8 cellular contexts compared by ENCODE assay signal in genomic region chr3:114454592-114455251, GRCh38.
DNase-seq lines count a peak whose midpoint lies in the region; ATAC-seq and TF ChIP-seq lines count a peak whose summit lies in the region.

No MANE protein-coding gene starts in this region.

- peaks cover 20% of the 10 kb centered on the region; the same call in 1 of the 2 replicates for H3K79me2 ChIP-seq in GM23248 (ENCODE audit: insufficient read depth)
- H3K79me2 ChIP-seq in parathyroid adenoma = no peaks in the 10 kb centered on the region

- peak overlapping the region; percentile 78 for H2AFZ ChIP-seq in GM23248
- H2AFZ ChIP-seq in parathyroid adenoma = peak overlapping the region; percentile 61

- H3K27me3 ChIP-seq in GM23248 (replicated peaks; ENCODE audit: insufficient read depth) = no peaks in the 10 kb centered on the region
- H3K27me3 ChIP-seq in parathyroid adenoma (ENCODE audit: control insufficient read depth, insufficient read depth, low read length) = no peaks in the 10 kb centered on the region

- H3K4me3 ChIP-seq in GM23248 = peak overlapping the region; percentile 76
- peak overlapping the region; percentile 43 for H3K4me3 ChIP-seq in fibroblast of pulmonary artery (replicated peaks; ENCODE audit: low read depth, low read length)
- H3K4me3 ChIP-seq in parathyroid adenoma (ENCODE audit: low read depth, low read length) = peak overlapping the region; percentile 48

- H4K20me1 ChIP-seq in GM23248 (ENCODE audit: insufficient read depth) = no peaks in the 10 kb centered on the region; the same call in 1 of the 2 replicates

- in situ Hi-C loops in GM23248 (cut with MboI) = no loop called here

- H3K4me1 ChIP-seq in GM23248 (ENCODE audit: insufficient read depth) = peaks cover 19% of the 10 kb centered on the region; the same call in 1 of the 2 replicates
- H3K4me1 ChIP-seq in parathyroid adenoma = peaks cover 11% of the 10 kb centered on the region

- ATAC-seq in HG02798 (IDR thresholded peaks at IDR 0.05; ENCODE audit: poor library complexity, unreplicated experiment) (no peak), HG03025 (IDR thresholded peaks at IDR 0.05; ENCODE audit: low FRiP score, unreplicated experiment) (no peak), GM21526 (IDR thresholded peaks at IDR 0.05; ENCODE audit: low FRiP score, unreplicated experiment) (no peak)

- H3K36me3 ChIP-seq in GM23248 (ENCODE audit: low read depth) (no peaks in the 10 kb centered on the region), parathyroid adenoma (ENCODE audit: control insufficient read depth, insufficient read depth, low read length) (no peaks in the 10 kb centered on the region)

- no peaks in the 10 kb centered on the region for H3F3A ChIP-seq in GM23248 (ENCODE audit: insufficient read depth)

- 4 to 7% methylated on average over 9 to 11 of the region's 11 CpGs for WGBS in GM23248 (ENCODE audit: low coverage in 1 of 2, low lambda C conversion rate in 2 of 2, missing lambda C conversion rate in 2 of 2), 2 experiments

- TF ChIP-seq CTCF in fibroblast of pulmonary artery (IDR thresholded peaks at IDR 0.05; ENCODE audit: low read length, missing control alignments) (no peak), parathyroid adenoma (IDR thresholded peaks at IDR 0.05) (no peak)

- no peaks in the 10 kb centered on the region for H3K9me2 ChIP-seq in GM23248 (ENCODE audit: insufficient read depth)

- peak overlapping the region; percentile 58 for H3K9ac ChIP-seq in GM23248
- no peak overlapping the region for H3K9ac ChIP-seq in parathyroid adenoma

- H3K9me3 ChIP-seq in GM23248 (ENCODE audit: low read depth) (no peaks in the 10 kb centered on the region), parathyroid adenoma (ENCODE audit: control insufficient read depth, low read length) (no peaks in the 10 kb centered on the region)

- DNase-seq in GM23248 = peak; percentile 37
- DNase-seq in NCI-H69 (lab: John Stamatoyannopoulos, UW) = peak; percentile 65
- DNase-seq in fibroblast of pulmonary artery (ENCODE audit: low read depth) = peak; percentile 28
- DNase-seq in NCI-H1048 (lab: John Stamatoyannopoulos, UW) = no peak

- no peak overlapping the region for H3K27ac ChIP-seq in GM23248
- no peak overlapping the region for H3K27ac ChIP-seq in parathyroid adenoma

- H3K4me2 ChIP-seq in GM23248 (ENCODE audit: unreplicated experiment) (peak overlapping the region; percentile 99), parathyroid adenoma (ENCODE audit: low read length) (peak overlapping the region; percentile 57)
